22 cellular contexts compared by ENCODE assay signal in genomic region chr11:130514851-130515250, GRCh38.
"Had no signal": no experiment of that assay in that cellular context is flagged by ENCODE, and none has a peak within 500 bp of the region (broad histone marks: within the 10 kb centered on the region; RNA-seq: fewer than 3 reads in every experiment).

No MANE protein-coding gene starts in this region.

- H3K36me3 ChIP-seq: heart left ventricle, left lung, neutrophil, suprapubic skin, thyroid gland, upper lobe of left lung, uterus had no signal

- FAIRE-seq: islet of Langerhans had no signal

- H3K27ac Mint-ChIP-seq: naive B cell had no signal

- H3K27me3 ChIP-seq: heart left ventricle, left lung, neutrophil, suprapubic skin, thyroid gland, upper lobe of left lung, uterus had no signal

- H3K27ac ChIP-seq: dorsolateral prefrontal cortex, heart left ventricle, left lung, neutrophil, suprapubic skin, thyroid gland, upper lobe of left lung, uterus had no signal

- H3K4me2 ChIP-seq: smooth muscle cell had no signal

- H3K9me3 Mint-ChIP-seq: naive B cell, nephron had no signal

- H3K4me3 Mint-ChIP-seq: naive B cell, nephron had no signal

- ATAC-seq: heart left ventricle; left lung; right cardiac atrium; stimulated activated naive CD8-positive, alpha-beta T cell treated with anti-CD3 and anti-CD28 coated beads, Interleukin-15, Interleukin-2, amounts not matched to agents 100 U/mL and 50 U/mL, for 24 hours had no signal

- H3K4me3 ChIP-seq: dorsolateral prefrontal cortex, heart left ventricle, left lung, lung, smooth muscle cell, suprapubic skin, thyroid gland, upper lobe of left lung, uterus had no signal

- DNase-seq: cortex of kidney; dorsolateral prefrontal cortex; effector CD8-positive, alpha-beta T cell; foreskin melanocyte; heart left ventricle; hippocampal formation; kidney glomerular epithelial cell; left lung; mesendoderm; naive B cell; right cardiac atrium; stimulated activated CD4-positive, alpha-beta T cell treated with anti-CD3 and anti-CD28 coated beads, Interleukin-2, amount 100 ng/mL, for 48 hours; stimulated activated naive CD8-positive, alpha-beta T cell treated with anti-CD3 and anti-CD28 coated beads, Interleukin-15, Interleukin-2, amounts not matched to agents 100 U/mL and 50 U/mL, for 24 hours; thyroid gland; upper lobe of left lung; uterus had no signal

- H3K36me3 Mint-ChIP-seq: naive B cell had no signal

- H3K4me1 ChIP-seq: suprapubic skin had no signal

- H3K4me1 Mint-ChIP-seq: naive B cell had no signal

- H3K9me3 ChIP-seq: heart left ventricle, left lung, neutrophil, suprapubic skin, thyroid gland, upper lobe of left lung, uterus had no signal
